Comparison of ENCODE assay signal across 21 cellular contexts in genomic region chr2:205815645-205816044, GRCh38.
DNase-seq lines count a peak whose midpoint lies in the region; ATAC-seq and TF ChIP-seq lines count a peak whose summit lies in the region.
"Had no signal": no experiment of that assay in that cellular context is flagged by ENCODE, and none has a peak within 500 bp of the region (broad histone marks: within the 10 kb centered on the region; RNA-seq: fewer than 3 reads in every experiment).

No MANE protein-coding gene starts in this region.

- H2AFZ ChIP-seq in SK-N-SH (ENCODE audit: low read depth) (no peak overlapping the region), neural cell (ENCODE audit: low read depth, low read length) (no peak overlapping the region)

- H3F3A ChIP-seq in SK-N-SH (replicated peaks; ENCODE audit: insufficient read depth) (no peaks in the 10 kb centered on the region), neural cell (ENCODE audit: insufficient read depth, low read length, poor library complexity, severe bottlenecking) (no peaks in the 10 kb centered on the region)

- DNase-seq in SK-N-SH (no peak), NCI-H2227 treated with DMSO at 0.1 percent for 48 hours (lab: John Stamatoyannopoulos, UW) (peak; percentile 91)
- DNase-seq: 8988T; ACHN; AML-193; BE2C; CD4-positive, alpha-beta T cell; CD8-positive, alpha-beta memory T cell; DMS 273 treated with DMSO at 0.1 percent for 48 hours; DMS79; EL; GDM1; GOT3 had no signal

- WGBS in SK-N-SH (ENCODE audit: low lambda C conversion rate): 61% methylated on average over 3 of the region's 3 CpGs

- no peak for ATAC-seq in SK-N-SH treated with all-trans-retinoic acid at 6 μM for 48 hours
- no peak for ATAC-seq in HG03354 (IDR thresholded peaks at IDR 0.05; ENCODE audit: poor library complexity, severe bottlenecking, unreplicated experiment)
- ATAC-seq in HG02938 (IDR thresholded peaks at IDR 0.05; ENCODE audit: unreplicated experiment): no peak
- ATAC-seq: A549, GM12878 had no signal

- no peaks in the 10 kb centered on the region for H4K20me1 ChIP-seq in SK-N-SH (ENCODE audit: insufficient read depth)
- no peaks in the 10 kb centered on the region for H4K20me1 ChIP-seq in neural cell (ENCODE audit: insufficient read depth)
- H4K20me1 ChIP-seq: BLaER1 treated with 17β-estradiol and CSF1 and Interleukin-3, amounts not matched to agents 10 nM and 100 nM had no signal

- peaks cover 0 to 12% of the 10 kb centered on the region in 2 experiments; a peak in 2 of 4 replicates for H3K4me1 ChIP-seq in SK-N-SH (ENCODE audit: control insufficient read depth in 1 of 2, insufficient read depth in 2 of 2, low read depth in 1 of 2, low read length in 1 of 2)
- H3K4me1 ChIP-seq: A549, HAP-1 had no signal

- H3K4me2 ChIP-seq in SK-N-SH (no peak overlapping the region), neural cell (ENCODE audit: low read length) (peak overlapping the region; percentile 27)
- H3K4me2 ChIP-seq: A549; BLaER1 treated with 17β-estradiol and CSF1 and Interleukin-3, amounts not matched to agents 10 nM and 100 nM had no signal

- H3K9me3 ChIP-seq in SK-N-SH (no peaks in the 10 kb centered on the region), neural cell (ENCODE audit: low read length) (no peaks in the 10 kb centered on the region)
- H3K9me3 ChIP-seq: A549; BE2C; BLaER1 treated with 17β-estradiol and CSF1 and Interleukin-3, amounts not matched to agents 10 nM and 100 nM had no signal

- TF ChIP-seq CTCF in SK-N-SH (IDR thresholded peaks at IDR 0.05) (no peak), neural cell (IDR thresholded peaks at IDR 0.05; ENCODE audit: poor library complexity, severe bottlenecking) (no peak)

- no peak overlapping the region for H3K4me3 ChIP-seq in SK-N-SH (ENCODE audit: low read depth in 2 of 2, low read length in 1 of 2)
- H3K4me3 ChIP-seq in neural cell (ENCODE audit: low read length): peak overlapping the region; percentile 33
- H3K4me3 ChIP-seq: A549; BLaER1 treated with 17β-estradiol and CSF1 and Interleukin-3, amounts not matched to agents 10 nM and 100 nM; GM12878; HAP-1 had no signal

- H3K36me3 ChIP-seq in SK-N-SH (replicated peaks in 1 of 2; ENCODE audit: control insufficient read depth in 1 of 2, insufficient read depth in 2 of 2, low read length in 1 of 2) (no peaks in the 10 kb centered on the region), neural cell (ENCODE audit: insufficient read depth, low read length) (no peaks in the 10 kb centered on the region)
- H3K36me3 ChIP-seq: BE2C; BLaER1 treated with 17β-estradiol and CSF1 and Interleukin-3, amounts not matched to agents 10 nM and 100 nM; HAP-1 had no signal

- H3K79me2 ChIP-seq in SK-N-SH (ENCODE audit: insufficient read depth) (no peaks in the 10 kb centered on the region), neural cell (replicated peaks; ENCODE audit: insufficient read depth, low read length) (no peaks in the 10 kb centered on the region)

- no peaks in the 10 kb centered on the region for H3K27me3 ChIP-seq in SK-N-SH (ENCODE audit: insufficient read depth)
- no peaks in the 10 kb centered on the region for H3K27me3 ChIP-seq in neural cell (ENCODE audit: insufficient read depth, low read depth, low read length)
- H3K27me3 ChIP-seq: BE2C; BLaER1 treated with 17β-estradiol and CSF1 and Interleukin-3, amounts not matched to agents 10 nM and 100 nM had no signal

- POLR2A ChIA-PET in SK-N-SH (lab: Yijun Ruan, JAX): interaction anchor here (1.2 kb wide), 1 partner anchor 87 kb away, joined by 4 read pairs; no protein-coding TSS in a partner anchor

- no peak overlapping the region for H3K9ac ChIP-seq in SK-N-SH
- H3K9ac ChIP-seq in neural cell (ENCODE audit: low read length): no peak overlapping the region
- H3K9ac ChIP-seq: BLaER1 treated with 17β-estradiol and CSF1 and Interleukin-3, amounts not matched to agents 10 nM and 100 nM had no signal

- H3K27ac ChIP-seq in SK-N-SH (ENCODE audit: low read depth in 2 of 2, low read length in 1 of 2) (peak overlapping the region in 1 of 2 experiments; percentile 11; a peak in 1 of 4 replicates), neural cell (ENCODE audit: low read length) (peak overlapping the region; percentile 42)
- H3K27ac ChIP-seq: A549; BLaER1 treated with 17β-estradiol and CSF1 and Interleukin-3, amounts not matched to agents 10 nM and 100 nM had no signal

- CTCF ChIA-PET in SK-N-SH (lab: Yijun Ruan, JAX): interaction anchor here (1.0 to 2.1 kb wide), 3 partner anchors 51 to 110 kb away, joined by 3 to 11 read pairs (median 4); no protein-coding TSS in a partner anchor

- TF ChIP-seq RAD21 in SK-N-SH (IDR thresholded peaks at IDR 0.05; ENCODE audit: low read length) (no peak), neural cell (conservative IDR thresholded peaks at IDR 0.05) (peak; percentile 8)

- TF ChIP-seq EP300 in SK-N-SH (IDR thresholded peaks at IDR 0.05; ENCODE audit: borderline replicate concordance in 1 of 2, low read depth in 1 of 2, low read length in 1 of 2) (no peak), neural cell (conservative IDR thresholded peaks at IDR 0.05; ENCODE audit: poor library complexity, severe bottlenecking) (no peak)

- H3K9me2 ChIP-seq in SK-N-SH: no peaks in the 10 kb centered on the region
- H3K9me2 ChIP-seq in neural cell (ENCODE audit: insufficient read depth, low read length): no peaks in the 10 kb centered on the region

TF ChIP-seq in SK-N-SH, 30 proteins besides CTCF, POLR2A, EP300 and RAD21 (continues in another document):
- TF ChIP-seq GATA2 (CRISPR knock-in tag; IDR thresholded peaks at IDR 0.05): peak; percentile 60
- TF ChIP-seq USF1 (IDR thresholded peaks at IDR 0.05; ENCODE audit: borderline replicate concordance, low read depth): no peak
- TF ChIP-seq MEF2A (IDR thresholded peaks at IDR 0.05; ENCODE audit: borderline replicate concordance, low read depth): no peak
- no peak for TF ChIP-seq TAF1 (IDR thresholded peaks at IDR 0.05; ENCODE audit: borderline replicate concordance, low read depth, low read length)

TF ChIP-seq in SK-N-SH treated with all-trans-retinoic acid at 6 μM for 48 hours, 23 proteins besides CTCF, POLR2A, EP300 and RAD21 (continues in another document):
- TF ChIP-seq ZNF8 (CRISPR knock-in tag; IDR thresholded peaks at IDR 0.05) (no peak), BACH2 (CRISPR knock-in tag; IDR thresholded peaks at IDR 0.05; ENCODE audit: borderline replicate concordance) (no peak), TSHZ2 (CRISPR knock-in tag; IDR thresholded peaks at IDR 0.05) (no peak), ZNF70 (CRISPR knock-in tag; IDR thresholded peaks at IDR 0.05) (no peak), ZFP30 (CRISPR knock-in tag; IDR thresholded peaks at IDR 0.05) (no peak), GLIS3 (CRISPR knock-in tag; IDR thresholded peaks at IDR 0.05) (no peak), OSR1 (CRISPR knock-in tag; IDR thresholded peaks at IDR 0.05) (no peak)

TF ChIP-seq in neural cell, 6 proteins besides CTCF, POLR2A, EP300 and RAD21:
- TF ChIP-seq SMC3 (conservative IDR thresholded peaks at IDR 0.05; ENCODE audit: poor library complexity) (no peak), POLR2AphosphoS5 (IDR thresholded peaks at IDR 0.05) (peak; percentile 73)
